ENCODE assay signal across 24 cellular contexts in the genomic region with DNA sequence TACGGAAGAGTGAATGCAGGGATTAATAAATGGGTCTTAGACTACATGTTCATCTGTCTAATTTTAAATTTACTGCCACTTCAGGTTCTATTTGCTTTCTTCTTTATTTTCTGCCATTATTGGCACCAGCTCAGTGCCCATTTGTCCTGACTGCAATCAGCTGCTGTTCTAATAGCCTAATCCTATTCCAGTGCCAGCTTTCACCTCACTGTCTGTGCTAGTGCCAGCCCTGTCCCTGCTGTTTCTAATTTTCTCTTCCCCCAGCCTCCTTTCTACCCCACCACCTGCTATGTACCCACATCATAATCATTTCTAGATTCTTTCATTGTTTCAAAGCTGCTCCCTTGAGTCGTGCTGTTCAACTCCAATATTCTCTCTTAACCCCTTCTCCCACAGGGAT.
DNase-seq lines count a peak whose midpoint lies in the region; ATAC-seq, FAIRE-seq and TF ChIP-seq lines count a peak whose summit lies in the region.
"Had no signal": no experiment of that assay in that cellular context is flagged by ENCODE, and none has a peak within 500 bp of the region (broad histone marks: within the 10 kb centered on the region; RNA-seq: fewer than 3 reads in every experiment).

No MANE protein-coding gene starts in this region.

- peaks cover 14% of the 10 kb centered on the region for H3K4me1 Mint-ChIP-seq in progenitor cell of endocrine pancreas (ENCODE audit: low read depth)
- H3K4me1 Mint-ChIP-seq: activated CD8-positive, alpha-beta memory T cell treated with anti-CD3 and anti-CD28 coated beads, Interleukin-2, amount 10 ng/mL, durations not matched to agents 7 days and 5 days; activated naive CD4-positive, alpha-beta T cell treated with anti-CD3 and anti-CD28 coated beads, Interleukin-2, amount 50 U/mL, for 24 hours; CD14-positive monocyte; IgD-negative memory B cell; stimulated activated naive CD8-positive, alpha-beta T cell treated with anti-CD3 and anti-CD28 coated beads, Interleukin-15, amount 100 ng/mL, for 72 hours had no signal

- peaks cover 17% of the 10 kb centered on the region for H3K9me3 Mint-ChIP-seq in progenitor cell of endocrine pancreas (ENCODE audit: low read depth)
- H3K9me3 Mint-ChIP-seq: activated naive CD4-positive, alpha-beta T cell treated with anti-CD3 and anti-CD28 coated beads, Interleukin-2, amount 50 U/mL, for 24 hours; stimulated activated naive CD8-positive, alpha-beta T cell treated with anti-CD3 and anti-CD28 coated beads, Interleukin-15, amount 100 ng/mL, for 72 hours had no signal

- peak; percentile 98 for DNase-seq in G401 (ENCODE audit: low spot score)
- DNase-seq in NCI-H1417 treated with DMSO at 0.1 percent for 48 hours (lab: John Stamatoyannopoulos, UW) = peak; percentile 36
- DNase-seq in NCI-H524 (lab: John Stamatoyannopoulos, UW) = peak; percentile 47 to 76
- DNase-seq in heart right ventricle = no peak
- no peak for DNase-seq in progenitor cell of endocrine pancreas (ENCODE audit: low spot score, unreplicated experiment)
- no peak for DNase-seq in GM12891 (ENCODE audit: insufficient read length, low spot score)
- DNase-seq in AG20443 (ENCODE audit: low spot score) = no peak
- DNase-seq: activated CD4-positive, alpha-beta T cell treated with anti-CD3 and anti-CD28 coated beads for 48 hours; activated CD8-positive, alpha-beta memory T cell treated with anti-CD3 and anti-CD28 coated beads, Interleukin-2, amount 10 ng/mL, durations not matched to agents 7 days and 5 days; dermis blood vessel endothelial cell; kidney; NCI-H146; NCI-H510A treated with DMSO at 0.1 percent for 48 hours; pancreas; stimulated activated naive CD8-positive, alpha-beta T cell treated with anti-CD3 and anti-CD28 coated beads, Interleukin-15, amount 100 ng/mL, for 72 hours; tibial artery had no signal

- intact Hi-C loops in heart right ventricle (cut with DNase I) = loop anchor here in 1 of 10 donors (10.0 kb wide), 1 partner anchor 86 kb away; a partner anchor contains a TSS

- WGBS in heart right ventricle, 2 donors = 67 to 69% methylated on average over 2 of the region's 2 CpGs

- in situ Hi-C loops in G401 (cut with HindIII; ENCODE audit: low sequenced_read_pairs) = no loop called here

- no peak overlapping the region for H3K4me3 Mint-ChIP-seq in progenitor cell of endocrine pancreas (ENCODE audit: low read depth)
- H3K4me3 Mint-ChIP-seq: activated CD8-positive, alpha-beta memory T cell treated with anti-CD3 and anti-CD28 coated beads, Interleukin-2, amount 10 ng/mL, durations not matched to agents 7 days and 5 days; activated naive CD4-positive, alpha-beta T cell treated with anti-CD3 and anti-CD28 coated beads, Interleukin-2, amount 50 U/mL, for 24 hours; CD14-positive monocyte; IgD-negative memory B cell; stimulated activated naive CD8-positive, alpha-beta T cell treated with anti-CD3 and anti-CD28 coated beads, Interleukin-15, amount 100 ng/mL, for 72 hours; T-helper 2 cell treated with Interferon-gamma antibody and Interleukin-4, amounts not matched to agents 5 μg/mL and 100 μg/mL, for 36 hours had no signal

- no peak overlapping the region for H3K4me3 ChIP-seq in heart right ventricle
- H3K4me3 ChIP-seq: pancreas, tibial artery had no signal

- TF ChIP-seq POLR2A in GM12891 (IDR thresholded peaks at IDR 0.05; ENCODE audit: low read depth, low read length) = no peak

- H3K27ac Mint-ChIP-seq in progenitor cell of endocrine pancreas = no peak overlapping the region
- H3K27ac Mint-ChIP-seq: activated CD8-positive, alpha-beta memory T cell treated with anti-CD3 and anti-CD28 coated beads, Interleukin-2, amount 10 ng/mL, durations not matched to agents 7 days and 5 days; activated naive CD4-positive, alpha-beta T cell treated with anti-CD3 and anti-CD28 coated beads, Interleukin-2, amount 50 U/mL, for 24 hours; CD14-positive monocyte; stimulated activated naive CD8-positive, alpha-beta T cell treated with anti-CD3 and anti-CD28 coated beads, Interleukin-15, amount 100 ng/mL, for 72 hours; T-helper 2 cell treated with Interferon-gamma antibody and Interleukin-4, amounts not matched to agents 5 μg/mL and 100 μg/mL, for 36 hours had no signal

- H3K27me3 ChIP-seq in heart right ventricle = no peaks in the 10 kb centered on the region
- H3K27me3 ChIP-seq: pancreas had no signal

- H3K27me3 Mint-ChIP-seq in progenitor cell of endocrine pancreas = no peaks in the 10 kb centered on the region
- H3K27me3 Mint-ChIP-seq: IgD-negative memory B cell had no signal

- FAIRE-seq in GM12891 (lab: Jason Lieb, UNC) = no peak
- FAIRE-seq: endometrium, kidney, pancreas had no signal

- no peaks in the 10 kb centered on the region for H3K36me3 Mint-ChIP-seq in progenitor cell of endocrine pancreas (ENCODE audit: insufficient read depth)
- H3K36me3 Mint-ChIP-seq: activated CD8-positive, alpha-beta memory T cell treated with anti-CD3 and anti-CD28 coated beads, Interleukin-2, amount 10 ng/mL, durations not matched to agents 7 days and 5 days; activated naive CD4-positive, alpha-beta T cell treated with anti-CD3 and anti-CD28 coated beads, Interleukin-2, amount 50 U/mL, for 24 hours; CD14-positive monocyte; IgD-negative memory B cell had no signal

- ATAC-seq in heart right ventricle = peak; percentile 46 to 93 (median 70)
- ATAC-seq: activated CD8-positive, alpha-beta memory T cell treated with anti-CD3 and anti-CD28 coated beads, Interleukin-2, amount 10 ng/mL, durations not matched to agents 7 days and 5 days; sciatic nerve; stimulated activated naive CD8-positive, alpha-beta T cell treated with anti-CD3 and anti-CD28 coated beads, Interleukin-15, amount 100 ng/mL, for 72 hours had no signal

- H3K36me3 ChIP-seq in heart right ventricle = no peaks in the 10 kb centered on the region
- H3K36me3 ChIP-seq: pancreas, tibial artery had no signal

- peaks cover 0 to 21% (median 5%) of the 10 kb centered on the region in 11 donors for H3K9me3 ChIP-seq in heart right ventricle
- H3K9me3 ChIP-seq: tibial artery had no signal

- H3K4me1 ChIP-seq in heart right ventricle = peaks cover 0 to 5% (median 0%) of the 10 kb centered on the region in 9 donors

- TF ChIP-seq CTCF in heart right ventricle (IDR thresholded peaks at IDR 0.05) (no peak), progenitor cell of endocrine pancreas (IDR thresholded peaks at IDR 0.05; ENCODE audit: unreplicated experiment) (no peak)

- H3K27ac ChIP-seq in heart right ventricle = peak overlapping the region in 3 of 10 donors; percentile 7 to 35 (median 8)
- H3K27ac ChIP-seq: pancreas, RWPE1, tibial artery, VCaP had no signal

TF ChIP-seq in GM12891, 5 proteins besides CTCF, POLR2A, EP300 and RAD21:
- TF ChIP-seq SPI1 (IDR thresholded peaks at IDR 0.05; ENCODE audit: low read depth, low read length) (no peak), POLR2AphosphoS5 (IDR thresholded peaks at IDR 0.05; ENCODE audit: low read depth, low read length) (no peak), POU2F2 (IDR thresholded peaks at IDR 0.05; ENCODE audit: low read depth, low read length) (no peak), TAF1 (IDR thresholded peaks at IDR 0.05; ENCODE audit: low read depth, low read length) (no peak), PAX5 (IDR thresholded peaks at IDR 0.05; ENCODE audit: insufficient read depth, low read length, severe bottlenecking) (no peak)

Comparison
In these comparisons a context has a peak if more than half of its experiments do, and no peak if none do; other contexts are left out.
1. DNase-seq: peak in G401 (single experiment), NCI-H1417 treated with DMSO at 0.1 percent for 48 hours (single experiment) and NCI-H524 (2 of 2); none in heart right ventricle (0 of 2), progenitor cell of endocrine pancreas (single experiment), GM12891 (single experiment) and AG20443 (single experiment).